Comparison of ENCODE assay signal across 10 cellular contexts in the genomic region with DNA sequence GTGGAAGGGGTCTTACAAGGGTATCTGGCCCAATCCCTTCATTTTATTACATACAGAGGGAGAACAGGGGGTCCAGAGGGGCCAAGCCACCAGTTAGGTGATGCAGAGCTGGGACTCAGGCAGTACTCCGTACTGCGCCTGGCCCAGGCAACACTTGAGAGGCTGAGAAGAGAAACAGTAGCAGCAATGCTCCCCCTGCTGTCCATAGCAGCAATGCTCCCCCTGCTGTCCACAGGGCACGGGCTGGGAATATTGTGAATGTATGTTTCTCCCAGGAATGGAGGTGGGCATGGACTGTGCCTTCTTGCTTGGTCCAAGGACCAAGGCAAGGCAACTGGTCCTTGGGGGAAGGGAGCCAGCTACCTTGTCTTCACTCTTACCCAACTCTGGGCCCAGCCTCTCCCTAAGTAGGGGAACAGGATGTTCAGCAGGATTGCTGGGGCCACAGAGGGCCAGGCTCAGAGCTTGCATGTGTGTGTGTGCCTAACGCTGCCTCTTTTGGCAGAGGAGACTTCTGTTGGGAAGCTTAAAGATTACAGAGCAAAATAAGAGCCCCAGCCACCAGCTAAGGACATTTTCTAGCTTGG. TPM values are rescaled to one million over a fixed set of nuclear protein-coding genes. Genes with fewer than 3 reads are reported as not detected.
A peak's percentile ranks its signal among the peaks of the same experiment; 100 is the strongest.
DNase-seq lines count a peak whose midpoint lies in the region; FAIRE-seq and TF ChIP-seq lines count a peak whose summit lies in the region.
"Had no signal": no experiment of that assay in that cellular context is flagged by ENCODE, and none has a peak within 500 bp of the region (broad histone marks: within the 10 kb centered on the region; RNA-seq: fewer than 3 reads in every experiment).

No MANE protein-coding gene starts in this region.

- no peak for FAIRE-seq in H1 (lab: Jason Lieb, UNC)

- no peak overlapping the region for H4K91ac ChIP-seq in H1 (replicated peaks; ENCODE audit: insufficient read length, low read length)

- no peak overlapping the region for H3K4me3 ChIP-seq in H1 (ENCODE audit: extremely low read depth in 1 of 4, insufficient read depth in 2 of 4, low read depth in 3 of 4, low read length in 4 of 4)
- H3K4me3 ChIP-seq in uterus = no peak overlapping the region

- no peak overlapping the region for H3K4me2 ChIP-seq in H1 (ENCODE audit: insufficient read depth in 1 of 2, low read depth in 2 of 2, low read length in 2 of 2)

- no peak overlapping the region for H2BK5ac ChIP-seq in H1 (ENCODE audit: low read depth, low read length)

- no peak overlapping the region for H3K14ac ChIP-seq in H1 (ENCODE audit: insufficient read length)

- H3K23me2 ChIP-seq in H1 (ENCODE audit: low read depth, low read length) = no peaks in the 10 kb centered on the region

- CTCF ChIA-PET in H1 (lab: Charles Lee; ENCODE audit: partially characterized antibody) = interaction anchor here (0.5 to 13.8 kb wide), 26 partner anchors 13 to 973 kb away, joined by 3 to 141 read pairs (median 4); a partner anchor contains a TSS

- H3K27me3 ChIP-seq in H1 (replicated peaks in 1 of 4; ENCODE audit: control insufficient read depth in 3 of 4, extremely low read depth in 1 of 4, insufficient read depth in 3 of 4, low read length in 3 of 4) (no peaks in the 10 kb centered on the region), uterus (no peaks in the 10 kb centered on the region)

- peak; percentile 61 to 67 for TF ChIP-seq RAD21 in H1 (IDR thresholded peaks at IDR 0.05 in 1 of 2, conservative IDR thresholded peaks at IDR 0.05 in 1 of 2; ENCODE audit: low read depth in 2 of 2, low read length in 2 of 2)

- no peak for TF ChIP-seq EP300 in H1 (IDR thresholded peaks at IDR 0.05; ENCODE audit: borderline replicate concordance in 1 of 2, low read depth in 2 of 2, low read length in 2 of 2)

- H3K36me3 ChIP-seq in H1 (ENCODE audit: control insufficient read depth in 2 of 4, insufficient read depth in 4 of 4, low read length in 3 of 4) = no peaks in the 10 kb centered on the region
- H3K36me3 ChIP-seq in uterus = no peaks in the 10 kb centered on the region

- no peak overlapping the region for H2BK12ac ChIP-seq in H1 (ENCODE audit: low read depth, low read length)

- TF ChIP-seq CTCF in H1 (IDR thresholded peaks at IDR 0.05; ENCODE audit: control extremely low read depth in 1 of 3, insufficient read depth in 1 of 3, low read depth in 1 of 3, low read length in 3 of 3) (peak; percentile 99), mesothelial cell of epicardium (IDR thresholded peaks at IDR 0.05; ENCODE audit: unreplicated experiment) (peak; percentile 27), uterus (IDR thresholded peaks at IDR 0.05) (peak; percentile 34 to 55 (median 52))

- intact Hi-C loops in uterus (cut with DNase I; ENCODE audit: low total_unique reads) = no loop called here

- no peak for TF ChIP-seq POLR2A in H1 (IDR thresholded peaks at IDR 0.05; ENCODE audit: control extremely low read depth in 1 of 2, low read depth in 2 of 2, low read length in 2 of 2)
- no peak for TF ChIP-seq POLR2A in uterus (IDR thresholded peaks at IDR 0.05)

- no peak overlapping the region for H4K8ac ChIP-seq in H1 (ENCODE audit: extremely low read depth, insufficient read depth, low read length)

- H2AFZ ChIP-seq in H1 (ENCODE audit: low read length) = no peak overlapping the region

- H3K56ac ChIP-seq in H1 (replicated peaks; ENCODE audit: insufficient read length, low read depth, low read length) = no peak overlapping the region

- H3K4me1 ChIP-seq in H1 (replicated peaks in 1 of 4; ENCODE audit: control insufficient read depth in 3 of 4, insufficient read depth in 4 of 4, low read length in 3 of 4) (peaks cover 3 to 4% (median 3%) of the 10 kb centered on the region in 4 experiments; a peak in 4 of 7 replicates), uterus (peaks cover 0 to 3% of the 10 kb centered on the region in 2 donors)

- H3K9me3 ChIP-seq in H1 (ENCODE audit: insufficient read depth in 2 of 2, low read depth in 1 of 2, low read length in 1 of 2) (no peaks in the 10 kb centered on the region), uterus (no peaks in the 10 kb centered on the region)

- H4K5ac ChIP-seq in H1 (ENCODE audit: insufficient read length, low read depth, low read length) = no peak overlapping the region

- H2AK5ac ChIP-seq in H1 (ENCODE audit: low read depth, low read length) = no peak overlapping the region; the same call in 1 of the 2 replicates

- no peak overlapping the region for H2BK120ac ChIP-seq in H1 (replicated peaks; ENCODE audit: low read depth, low read length)

- peak overlapping the region; percentile 6; the same call in 1 of the 2 replicates for H3K27ac ChIP-seq in H1 (ENCODE audit: low read depth, low read length)
- no peak overlapping the region for H3K27ac ChIP-seq in uterus

- DNase-seq in NCI-H146 (lab: John Stamatoyannopoulos, UW) (peak; percentile 48), NCI-H146 treated with DMSO at 0.1 percent for 48 hours (lab: John Stamatoyannopoulos, UW; ENCODE audit: unreplicated experiment) (no peak), LoVo (ENCODE audit: low spot score) (peak; percentile 33), H1 (ENCODE audit: low read depth in 1 of 2, low spot score in 2 of 2) (peak in 1 of 2 experiments; percentile 80), mesothelial cell of epicardium (ENCODE audit: low spot score in 2 of 2, unreplicated experiment in 2 of 2) (peak in 1 of 2 experiments; percentile 49), uterus (no peak), DMS79 treated with DMSO at 0.1 percent for 48 hours (lab: John Stamatoyannopoulos, UW) (no peak)

- peak overlapping the region; percentile 54 for H3K27ac Mint-ChIP-seq in T-helper 1 cell treated with Interleukin-12 subunit alpha and Interleukin-12 subunit beta and Interleukin-4 antibody, amounts not matched to agents 30 μg/mL and 1 μg/mL, for 36 hours
- no peak overlapping the region for H3K27ac Mint-ChIP-seq in mesothelial cell of epicardium

- H3K4ac ChIP-seq in H1 (replicated peaks; ENCODE audit: insufficient read length, low read depth, low read length) = no peak overlapping the region

- H2BK20ac ChIP-seq in H1 (ENCODE audit: low read length) = no peak overlapping the region

- H3K9me3 Mint-ChIP-seq in T-helper 1 cell treated with Interleukin-12 subunit alpha and Interleukin-12 subunit beta and Interleukin-4 antibody, amounts not matched to agents 30 μg/mL and 1 μg/mL, for 36 hours = no peaks in the 10 kb centered on the region
- no peaks in the 10 kb centered on the region for H3K9me3 Mint-ChIP-seq in mesothelial cell of epicardium
- H3K9me3 Mint-ChIP-seq: CD4-positive, alpha-beta memory T cell; central memory CD8-positive, alpha-beta T cell had no signal

- no peak overlapping the region for H3K4me3 Mint-ChIP-seq in T-helper 1 cell treated with Interleukin-12 subunit alpha and Interleukin-12 subunit beta and Interleukin-4 antibody, amounts not matched to agents 30 μg/mL and 1 μg/mL, for 36 hours
- H3K4me3 Mint-ChIP-seq in mesothelial cell of epicardium = no peak overlapping the region
- H3K4me3 Mint-ChIP-seq: central memory CD8-positive, alpha-beta T cell had no signal

- WGBS in H1 (ENCODE audit: extremely low coverage in 1 of 2, insufficient coverage in 1 of 2, insufficient read length in 1 of 2, insufficient replicate concordance in 2 of 2, low coverage in 1 of 2, low lambda C conversion rate in 2 of 2, missing lambda C conversion rate in 1 of 2), 2 experiments = 67% methylated on average over 4 of the region's 4 CpGs; no CpG with 5 or more reads in 1 of the 2 experiments

- no peak overlapping the region for H3K9ac ChIP-seq in H1 (replicated peaks in 1 of 4; ENCODE audit: extremely low read depth in 1 of 4, low read depth in 3 of 4, low read length in 3 of 4)

- H3K36me3 Mint-ChIP-seq in T-helper 1 cell treated with Interleukin-12 subunit alpha and Interleukin-12 subunit beta and Interleukin-4 antibody, amounts not matched to agents 30 μg/mL and 1 μg/mL, for 36 hours (ENCODE audit: low read depth) = peaks cover 6% of the 10 kb centered on the region
- peaks cover 7% of the 10 kb centered on the region for H3K36me3 Mint-ChIP-seq in mesothelial cell of epicardium

- H3K23ac ChIP-seq in H1 (ENCODE audit: insufficient read length) = no peak overlapping the region

- H3K4me1 Mint-ChIP-seq in T-helper 1 cell treated with Interleukin-12 subunit alpha and Interleukin-12 subunit beta and Interleukin-4 antibody, amounts not matched to agents 30 μg/mL and 1 μg/mL, for 36 hours (ENCODE audit: low read depth) = peaks cover 49% of the 10 kb centered on the region
- peaks cover 1% of the 10 kb centered on the region for H3K4me1 Mint-ChIP-seq in mesothelial cell of epicardium

- no peaks in the 10 kb centered on the region for H3K79me2 ChIP-seq in H1 (ENCODE audit: control insufficient read depth in 1 of 2, insufficient read depth in 2 of 2, low read length in 2 of 2)

- POLR2A ChIA-PET in H1 (lab: Charles Lee; ENCODE audit: partially characterized antibody) = interaction anchor here (0.8 to 1.8 kb wide), 7 partner anchors 10 to 148 kb away, joined by 3 to 5 read pairs (median 3); a partner anchor contains a TSS

- H2BK15ac ChIP-seq in H1 (ENCODE audit: low read length) = no peak overlapping the region

- no peaks in the 10 kb centered on the region for H4K20me1 ChIP-seq in H1 (replicated peaks in 1 of 2; ENCODE audit: control insufficient read depth in 1 of 2, insufficient read depth in 2 of 2, low read length in 2 of 2)

- H3K79me1 ChIP-seq in H1 (ENCODE audit: low read depth, low read length) = no peaks in the 10 kb centered on the region

- no peaks in the 10 kb centered on the region for H3K27me3 Mint-ChIP-seq in T-helper 1 cell treated with Interleukin-12 subunit alpha and Interleukin-12 subunit beta and Interleukin-4 antibody, amounts not matched to agents 30 μg/mL and 1 μg/mL, for 36 hours (ENCODE audit: low read depth)
- no peaks in the 10 kb centered on the region for H3K27me3 Mint-ChIP-seq in mesothelial cell of epicardium (ENCODE audit: low read depth)
- H3K27me3 Mint-ChIP-seq: CD4-positive, alpha-beta memory T cell; central memory CD8-positive, alpha-beta T cell had no signal

- no peak overlapping the region for H3K18ac ChIP-seq in H1 (ENCODE audit: extremely low read depth, low read length)

RNA-seq across cellular contexts. Expression of a gene that starts 14.8 kb away (rescaled TPM):
- not detected in 2 replicates for total RNA-seq in H1 (2021; fragmentation: NEBNext Ultra II Directional; extraction: Animal tissue kit (Norgen Biotek cat#: 25700))
- not detected in 2 replicates for polyA plus RNA-seq in H1 (2011; rRNA removed)
- polyA plus RNA-seq in H1 (2011; cell fraction: cytosol; rRNA removed) = 0.03 TPM
- not detected for polyA plus RNA-seq in H1 (2011; cell fraction: nucleus; rRNA removed)
- 0.05 TPM in 2 of 4 replicates, not detected in the others for polyA plus RNA-seq in H1 (2012, experiment 1 of 2)
- polyA plus RNA-seq in H1 (2012, experiment 2 of 2) = not detected
- 0.02 TPM for polyA plus RNA-seq in H1 (2013, experiment 1 of 2)
- polyA plus RNA-seq in H1 (2013, experiment 2 of 2) = 0.02 TPM
- not detected in 2 replicates for polyA minus RNA-seq in H1 (2011; rRNA and poly(A)+ RNA removed)
- polyA minus RNA-seq in H1 (2011; cell fraction: cytosol; rRNA and poly(A)+ RNA removed) = not detected
- polyA minus RNA-seq in H1 (2011; cell fraction: nucleus; rRNA and poly(A)+ RNA removed) = not detected
- total RNA-seq in mesothelial cell of epicardium (0.07 TPM in 1 of 3 replicates, not detected in the others), uterus (not detected)
- total RNA-seq: CD4-positive, alpha-beta memory T cell had no signal
- polyA plus RNA-seq: CD4-positive, alpha-beta memory T cell had no signal

RNA-seq across cellular contexts. Expression of a gene that starts 22.5 kb away (rescaled TPM):
- total RNA-seq in H1 (2021; fragmentation: NEBNext Ultra II Directional; extraction: Animal tissue kit (Norgen Biotek cat#: 25700)) = 183 and 184 TPM in 2 replicates
- 319 and 374 TPM in 2 replicates for polyA plus RNA-seq in H1 (2011; rRNA removed)
- polyA plus RNA-seq in H1 (2011; cell fraction: cytosol; rRNA removed) = 267 TPM
- polyA plus RNA-seq in H1 (2011; cell fraction: nucleus; rRNA removed) = 359 TPM
- 166 to 215 TPM (median 195 TPM) in 4 replicates for polyA plus RNA-seq in H1 (2012, experiment 1 of 2)
- 307 TPM for polyA plus RNA-seq in H1 (2012, experiment 2 of 2)
- 104 TPM for polyA plus RNA-seq in H1 (2013, experiment 1 of 2)
- polyA plus RNA-seq in H1 (2013, experiment 2 of 2) = 109 TPM
- polyA minus RNA-seq in H1 (2011; rRNA and poly(A)+ RNA removed) = 168 and 184 TPM in 2 replicates
- polyA minus RNA-seq in H1 (2011; cell fraction: cytosol; rRNA and poly(A)+ RNA removed) = 74.5 TPM
- 56.0 TPM for polyA minus RNA-seq in H1 (2011; cell fraction: nucleus; rRNA and poly(A)+ RNA removed)
- total RNA-seq in mesothelial cell of epicardium = 104 to 107 TPM (median 106 TPM) in 3 replicates
- 10 to 100 TPM; 33.8 to 80.9 (median 66.8) TPM for total RNA-seq in uterus

RNA-seq across cellular contexts. Expression of a gene that starts 29.1 kb away (rescaled TPM):
- 19.0 and 22.2 TPM in 2 replicates for total RNA-seq in H1 (2021; fragmentation: NEBNext Ultra II Directional; extraction: Animal tissue kit (Norgen Biotek cat#: 25700))
- polyA plus RNA-seq in H1 (2011; rRNA removed) = 21.3 and 44.4 TPM in 2 replicates
- 20.6 TPM for polyA plus RNA-seq in H1 (2011; cell fraction: cytosol; rRNA removed)
- 45.3 TPM for polyA plus RNA-seq in H1 (2011; cell fraction: nucleus; rRNA removed)
- 21.1 to 31.1 TPM (median 25.0 TPM) in 4 replicates for polyA plus RNA-seq in H1 (2012, experiment 1 of 2)
- polyA plus RNA-seq in H1 (2012, experiment 2 of 2) = 23.1 TPM
- polyA plus RNA-seq in H1 (2013, experiment 1 of 2) = 19.5 TPM
- 17.8 TPM for polyA plus RNA-seq in H1 (2013, experiment 2 of 2)
- polyA minus RNA-seq in H1 (2011; rRNA and poly(A)+ RNA removed) = 5.5 and 9.3 TPM in 2 replicates
- polyA minus RNA-seq in H1 (2011; cell fraction: cytosol; rRNA and poly(A)+ RNA removed) = 18.9 TPM
- 27.2 TPM for polyA minus RNA-seq in H1 (2011; cell fraction: nucleus; rRNA and poly(A)+ RNA removed)
- total RNA-seq in mesothelial cell of epicardium (61.4 to 71.9 TPM (median 66.1 TPM) in 3 replicates), uterus (10 to 100 TPM in 3 of 4 donors, 1 to 10 TPM in 1; 8.8 to 67.8 (median 18.1) TPM)

Comparison
In these comparisons a context has a peak if more than half of its experiments do, and no peak if none do; other contexts are left out.
1. DNase-seq: peak in NCI-H146 (single experiment) and LoVo (single experiment); none in NCI-H146 treated with DMSO at 0.1 percent for 48 hours (single experiment), uterus (0 of 2) and DMS79 treated with DMSO at 0.1 percent for 48 hours (single experiment).
2. CTCF ChIP-seq: peak in every context shown above with its lines; median percentile 99 in H1; 52 in uterus; 27 in mesothelial cell of epicardium.